In genomic region chr1:228921473-228921872, GRCh38 we compare ENCODE assay signal across 20 cellular contexts.
DNase-seq lines count a peak whose midpoint lies in the region; ATAC-seq and TF ChIP-seq lines count a peak whose summit lies in the region.
"Had no signal": no experiment of that assay in that cellular context is flagged by ENCODE, and none has a peak within 500 bp of the region (broad histone marks: within the 10 kb centered on the region; RNA-seq: fewer than 3 reads in every experiment).

No MANE protein-coding gene starts in this region.

- H3K27me3 Mint-ChIP-seq in activated CD4-positive, alpha-beta memory T cell treated with anti-CD3 and anti-CD28 coated beads, Interleukin-2, amount 10 ng/mL, durations not matched to agents 7 days and 5 days: peaks cover 9% of the 10 kb centered on the region
- no peaks in the 10 kb centered on the region for H3K27me3 Mint-ChIP-seq in activated CD4-positive, alpha-beta memory T cell treated with anti-CD3 and anti-CD28 coated beads for 36 hours
- H3K27me3 Mint-ChIP-seq: CD4-positive, alpha-beta memory T cell; stimulated activated naive CD8-positive, alpha-beta T cell treated with anti-CD3 and anti-CD28 coated beads, Interleukin-15, Interleukin-2, amounts not matched to agents 100 ng/mL and 50 ng/mL, for 24 hours had no signal

- H3K36me3 ChIP-seq in adrenal gland (replicated peaks in 1 of 2) (no peaks in the 10 kb centered on the region), trophoblast cell (ENCODE audit: control insufficient read depth in 1 of 2, insufficient read depth in 2 of 2, low read length in 2 of 2) (no peaks in the 10 kb centered on the region)

- TF ChIP-seq POLR2A in adrenal gland (IDR thresholded peaks at IDR 0.05): no peak

- peaks cover 6% of the 10 kb centered on the region for H3K79me1 ChIP-seq in trophoblast cell (ENCODE audit: low read length)

- 79 to 89% (median 83%) methylated on average over 7 to 8 of the region's 8 CpGs for WGBS in adrenal gland, 4 donors
- WGBS in trophoblast cell (ENCODE audit: extremely low coverage, insufficient coverage, insufficient read length): no CpG with 5 or more reads among the region's 8 CpGs

- H3K27ac Mint-ChIP-seq in activated CD4-positive, alpha-beta memory T cell treated with anti-CD3 and anti-CD28 coated beads, Interleukin-2, amount 10 ng/mL, durations not matched to agents 7 days and 5 days: no peak overlapping the region
- H3K27ac Mint-ChIP-seq in activated CD4-positive, alpha-beta memory T cell treated with anti-CD3 and anti-CD28 coated beads for 36 hours: no peak overlapping the region
- H3K27ac Mint-ChIP-seq: memory B cell; stimulated activated naive CD8-positive, alpha-beta T cell treated with anti-CD3 and anti-CD28 coated beads, Interleukin-15, Interleukin-2, amounts not matched to agents 100 ng/mL and 50 ng/mL, for 24 hours had no signal

- H3K4me1 Mint-ChIP-seq in activated CD4-positive, alpha-beta memory T cell treated with anti-CD3 and anti-CD28 coated beads, Interleukin-2, amount 10 ng/mL, durations not matched to agents 7 days and 5 days: peaks cover 12% of the 10 kb centered on the region
- H3K4me1 Mint-ChIP-seq in activated CD4-positive, alpha-beta memory T cell treated with anti-CD3 and anti-CD28 coated beads for 36 hours (ENCODE audit: low read depth): no peaks in the 10 kb centered on the region
- H3K4me1 Mint-ChIP-seq: memory B cell had no signal

- H3K36me3 Mint-ChIP-seq in activated CD4-positive, alpha-beta memory T cell treated with anti-CD3 and anti-CD28 coated beads, Interleukin-2, amount 10 ng/mL, durations not matched to agents 7 days and 5 days (ENCODE audit: low read depth): no peaks in the 10 kb centered on the region
- no peaks in the 10 kb centered on the region for H3K36me3 Mint-ChIP-seq in activated CD4-positive, alpha-beta memory T cell treated with anti-CD3 and anti-CD28 coated beads for 36 hours
- H3K36me3 Mint-ChIP-seq: CD4-positive, alpha-beta memory T cell; immature natural killer cell; memory B cell had no signal

- no peaks in the 10 kb centered on the region for H3K27me3 ChIP-seq in adrenal gland
- no peaks in the 10 kb centered on the region for H3K27me3 ChIP-seq in trophoblast cell (ENCODE audit: insufficient read depth, low read length)

- no peak overlapping the region for H3K9ac ChIP-seq in trophoblast cell (ENCODE audit: low read length)
- H3K9ac ChIP-seq: SK-N-SH had no signal

- no peak overlapping the region for H3K23ac ChIP-seq in trophoblast cell (ENCODE audit: low read length)

- H2AFZ ChIP-seq in trophoblast cell (ENCODE audit: insufficient read depth, low read length, poor library complexity): no peak overlapping the region

- no peak overlapping the region for H3K4me2 ChIP-seq in trophoblast cell (ENCODE audit: low read length)
- H3K4me2 ChIP-seq: SK-N-SH had no signal

- H4K12ac ChIP-seq in trophoblast cell (ENCODE audit: low read depth, low read length): no peak overlapping the region

- intact Hi-C loops in activated CD4-positive, alpha-beta memory T cell treated with anti-CD3 and anti-CD28 coated beads for 36 hours (cut with micrococcal nuclease): loop anchor here (10.0 kb wide), 2 partner anchors 127 to 187 kb away; partner anchors contain the start of gene RHOU
- intact Hi-C loops in adrenal gland (cut with DNase I): no loop called here

- H3K9me3 ChIP-seq in adrenal gland (replicated peaks in 1 of 3) (no peaks in the 10 kb centered on the region), trophoblast cell (ENCODE audit: insufficient read depth, low read depth, low read length) (no peaks in the 10 kb centered on the region)
- H3K9me3 ChIP-seq: SK-N-SH had no signal

- H3K18ac ChIP-seq in trophoblast cell (ENCODE audit: low read length): no peak overlapping the region

- peak; percentile 18 for DNase-seq in activated CD4-positive, alpha-beta memory T cell treated with anti-CD3 and anti-CD28 coated beads, Interleukin-2, amount 10 ng/mL, durations not matched to agents 7 days and 5 days
- DNase-seq in activated CD4-positive, alpha-beta memory T cell treated with anti-CD3 and anti-CD28 coated beads for 36 hours: no peak
- DNase-seq in MV-4-11 (lab: John Stamatoyannopoulos, UW): peak; percentile 93
- peak in 4 of 7 donors; percentile 22 to 32 (median 26) for DNase-seq in adrenal gland
- DNase-seq in trophoblast cell: peak in 1 of 2 donors; percentile 36
- DNase-seq in stimulated activated naive CD8-positive, alpha-beta T cell treated with anti-CD3 and anti-CD28 coated beads, Interleukin-15, Interleukin-2, amounts not matched to agents 100 U/mL and 50 U/mL, for 24 hours: no peak
- no peak for DNase-seq in DMS79 treated with DMSO at 0.1 percent for 48 hours (lab: John Stamatoyannopoulos, UW)
- DNase-seq: activated CD8-positive, alpha-beta memory T cell treated with anti-CD3 and anti-CD28 coated beads for 24 hours; CD4-positive, alpha-beta memory T cell; DND-41; effector CD8-positive, alpha-beta T cell; immature natural killer cell; NCI-H1930; NCI-H510A treated with DMSO at 0.1 percent for 48 hours; SK-N-SH had no signal

- no peak overlapping the region for H2BK5ac ChIP-seq in trophoblast cell (ENCODE audit: low read depth, low read length, poor library complexity)

- peak overlapping the region; percentile 4 for H4K8ac ChIP-seq in trophoblast cell (ENCODE audit: low read depth, low read length)

- no peak overlapping the region for H2BK120ac ChIP-seq in trophoblast cell (ENCODE audit: insufficient read depth, low read length, poor library complexity)

- no peaks in the 10 kb centered on the region for H3K79me2 ChIP-seq in trophoblast cell (ENCODE audit: control insufficient read depth, insufficient read depth, low read length, poor library complexity)

- peak overlapping the region; percentile 52 for H4K91ac ChIP-seq in trophoblast cell (ENCODE audit: low read depth, low read length)

- no peak overlapping the region for H3K27ac ChIP-seq in adrenal gland
- H3K27ac ChIP-seq in trophoblast cell (ENCODE audit: low read depth, low read length): no peak overlapping the region
- H3K27ac ChIP-seq: VCaP had no signal

- ATAC-seq in stimulated activated naive CD8-positive, alpha-beta T cell treated with anti-CD3 and anti-CD28 coated beads, Interleukin-15, Interleukin-2, amounts not matched to agents 100 U/mL and 50 U/mL, for 24 hours: no peak
- no peak for ATAC-seq in GM18868 (IDR thresholded peaks at IDR 0.05; ENCODE audit: unreplicated experiment)

- no peak overlapping the region for H3K14ac ChIP-seq in trophoblast cell (ENCODE audit: low read length)

- no peaks in the 10 kb centered on the region for H3K9me3 Mint-ChIP-seq in activated CD4-positive, alpha-beta memory T cell treated with anti-CD3 and anti-CD28 coated beads, Interleukin-2, amount 10 ng/mL, durations not matched to agents 7 days and 5 days
- H3K9me3 Mint-ChIP-seq in activated CD4-positive, alpha-beta memory T cell treated with anti-CD3 and anti-CD28 coated beads for 36 hours: no peaks in the 10 kb centered on the region
- H3K9me3 Mint-ChIP-seq: immature natural killer cell; stimulated activated naive CD8-positive, alpha-beta T cell treated with anti-CD3 and anti-CD28 coated beads, Interleukin-15, Interleukin-2, amounts not matched to agents 100 ng/mL and 50 ng/mL, for 24 hours had no signal

- no peak for TF ChIP-seq CTCF in adrenal gland (IDR thresholded peaks at IDR 0.05)

- no peak overlapping the region for H3K4ac ChIP-seq in trophoblast cell (ENCODE audit: low read depth, low read length)

- CTCF ChIA-PET in activated CD4-positive, alpha-beta memory T cell treated with anti-CD3 and anti-CD28 coated beads, Interleukin-2, amount 10 ng/mL, durations not matched to agents 7 days and 5 days (lab: Charles Lee): interaction anchor here (1.3 kb wide), 1 partner anchor 10 kb away, joined by 3 read pairs; no protein-coding TSS in a partner anchor
- CTCF ChIA-PET in activated CD4-positive, alpha-beta memory T cell treated with anti-CD3 and anti-CD28 coated beads for 36 hours (lab: Charles Lee): interaction anchor here (1.1 kb wide), 1 partner anchor 306 kb away, joined by 3 read pairs; no protein-coding TSS in a partner anchor

- POLR2A ChIA-PET in activated CD4-positive, alpha-beta memory T cell treated with anti-CD3 and anti-CD28 coated beads, Interleukin-2, amount 10 ng/mL, durations not matched to agents 7 days and 5 days (lab: Charles Lee): no interaction called here
- POLR2A ChIA-PET in activated CD4-positive, alpha-beta memory T cell treated with anti-CD3 and anti-CD28 coated beads for 36 hours (lab: Charles Lee): no interaction called here

- H3K4me3 ChIP-seq in adrenal gland (no peak overlapping the region), trophoblast cell (ENCODE audit: low read depth, low read length) (no peak overlapping the region)

- peak overlapping the region; percentile 21 for H2BK12ac ChIP-seq in trophoblast cell (ENCODE audit: low read length)

- no peak overlapping the region for H3K4me3 Mint-ChIP-seq in activated CD4-positive, alpha-beta memory T cell treated with anti-CD3 and anti-CD28 coated beads, Interleukin-2, amount 10 ng/mL, durations not matched to agents 7 days and 5 days
- no peak overlapping the region for H3K4me3 Mint-ChIP-seq in activated CD4-positive, alpha-beta memory T cell treated with anti-CD3 and anti-CD28 coated beads for 36 hours
- H3K4me3 Mint-ChIP-seq: CD4-positive, alpha-beta memory T cell; memory B cell; neural crest cell; stimulated activated naive CD8-positive, alpha-beta T cell treated with anti-CD3 and anti-CD28 coated beads, Interleukin-15, Interleukin-2, amounts not matched to agents 100 ng/mL and 50 ng/mL, for 24 hours had no signal

- H3K4me1 ChIP-seq in adrenal gland (replicated peaks in 1 of 2) (peaks cover 0 to 5% of the 10 kb centered on the region in 2 donors), trophoblast cell (ENCODE audit: control insufficient read depth in 1 of 2, insufficient read depth in 2 of 2, low read length in 2 of 2) (peaks cover 11 to 13% of the 10 kb centered on the region in 2 experiments)

- H2AK5ac ChIP-seq in trophoblast cell (ENCODE audit: low read length): no peak overlapping the region

Comparison
In these comparisons a context has a peak if more than half of its experiments do, and no peak if none do; other contexts are left out.
1. DNase-seq: peak in activated CD4-positive, alpha-beta memory T cell treated with anti-CD3 and anti-CD28 coated beads, Interleukin-2, amount 10 ng/mL, durations not matched to agents 7 days and 5 days (single experiment), MV-4-11 (single experiment) and adrenal gland (4 of 7); none in activated CD4-positive, alpha-beta memory T cell treated with anti-CD3 and anti-CD28 coated beads for 36 hours (single experiment), stimulated activated naive CD8-positive, alpha-beta T cell treated with anti-CD3 and anti-CD28 coated beads, Interleukin-15, Interleukin-2, amounts not matched to agents 100 U/mL and 50 U/mL, for 24 hours (single experiment) and DMS79 treated with DMSO at 0.1 percent for 48 hours (single experiment).